In genomic region chr3:39405687-39406367, GRCh38 we compare ENCODE assay signal across 1 cellular context.
TF ChIP-seq lines count a peak whose summit lies in the region.

No MANE protein-coding gene starts in this region.

TF ChIP-seq in liver, 16 proteins besides CTCF, POLR2A, EP300 and RAD21 (continued from another document):
- no peak for TF ChIP-seq REST (IDR thresholded peaks at IDR 0.05)
- no peak for TF ChIP-seq MAX (IDR thresholded peaks at IDR 0.05)
- TF ChIP-seq SP1 (IDR thresholded peaks at IDR 0.05) = no peak
- no peak for TF ChIP-seq HNF4G (IDR thresholded peaks at IDR 0.05)
- TF ChIP-seq FOXA1 (IDR thresholded peaks at IDR 0.05) = no peak
